9 cellular contexts compared by ENCODE assay signal in the genomic region with DNA sequence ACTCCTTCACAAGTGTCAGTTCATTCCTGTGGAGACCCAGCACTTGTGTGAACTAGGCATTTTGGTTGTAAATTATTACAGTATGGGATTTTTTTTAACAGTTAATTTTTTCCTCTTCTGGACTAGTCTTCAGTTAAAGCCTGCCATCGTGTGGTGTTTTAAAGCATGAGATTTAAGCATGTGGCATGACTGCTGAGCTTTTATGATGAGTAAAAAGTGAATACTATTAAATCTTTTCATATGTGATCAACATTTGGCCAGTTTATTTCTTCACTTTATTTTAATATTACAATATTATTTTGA. TPM values are rescaled to one million over a fixed set of nuclear protein-coding genes. Genes with fewer than 3 reads are reported as not detected.
A peak's percentile ranks its signal among the peaks of the same experiment; 100 is the strongest.
DNase-seq lines count a peak whose midpoint lies in the region; ATAC-seq, FAIRE-seq and TF ChIP-seq lines count a peak whose summit lies in the region.
"Had no signal": no experiment of that assay in that cellular context is flagged by ENCODE, and none has a peak within 500 bp of the region (broad histone marks: within the 10 kb centered on the region; RNA-seq: fewer than 3 reads in every experiment).

No MANE protein-coding gene starts in this region.

- peaks cover 88% of the 10 kb centered on the region for H3K79me2 ChIP-seq in endothelial cell of umbilical vein (ENCODE audit: control insufficient read depth, insufficient read depth, low read length)

- no peak overlapping the region for H2AFZ ChIP-seq in endothelial cell of umbilical vein (ENCODE audit: low read depth, low read length)

- peaks cover 5% of the 10 kb centered on the region for H4K20me1 ChIP-seq in endothelial cell of umbilical vein (replicated peaks; ENCODE audit: control insufficient read depth, extremely low read depth, insufficient read depth, low read length)

- H3K4me3 ChIP-seq in endothelial cell of umbilical vein (replicated peaks in 1 of 3; ENCODE audit: insufficient read depth in 1 of 3, low read depth in 1 of 3, low read length in 3 of 3) (no peak overlapping the region), uterus (no peak overlapping the region)

- H3K4me2 ChIP-seq in endothelial cell of umbilical vein (ENCODE audit: insufficient read depth, low read length) = no peak overlapping the region

- peak; percentile 65 for DNase-seq in ACHN
- peak; percentile 38 for DNase-seq in MV-4-11 (lab: John Stamatoyannopoulos, UW)
- DNase-seq in endothelial cell of umbilical vein (ENCODE audit: low read depth, low spot score) = peak; percentile 46
- DNase-seq in T-helper 1 cell = no peak
- no peak for DNase-seq in NCI-H2081 (lab: John Stamatoyannopoulos, UW)
- no peak for DNase-seq in uterus

- H3K9me3 ChIP-seq in endothelial cell of umbilical vein (replicated peaks; ENCODE audit: control insufficient read depth, insufficient read depth, low read length) = no peaks in the 10 kb centered on the region
- no peaks in the 10 kb centered on the region for H3K9me3 ChIP-seq in uterus

- in situ Hi-C loops in ACHN (cut with HindIII; ENCODE audit: low pct_ligation_motif_present, low pct_unique_long_range_greater_than_20kb, low sequenced_read_pairs) = no loop called here

- POLR2A ChIA-PET in endothelial cell of umbilical vein (lab: Charles Lee) = no interaction called here

- no peaks in the 10 kb centered on the region for H3K9me1 ChIP-seq in endothelial cell of umbilical vein (replicated peaks; ENCODE audit: control insufficient read depth, extremely low read depth, insufficient read depth, low read length)

- dilution Hi-C loops in endothelial cell of umbilical vein (cut with MboI; ENCODE audit: extremely low pct_ligation_motif_present, low sequenced_read_pairs) = no loop called here

- no peak overlapping the region for H3K9ac ChIP-seq in endothelial cell of umbilical vein (replicated peaks; ENCODE audit: extremely low read depth, insufficient read depth, low read length)

- H3K4me1 ChIP-seq in endothelial cell of umbilical vein (ENCODE audit: control insufficient read depth, extremely low read depth, insufficient read depth, low read length) (peaks cover 6% of the 10 kb centered on the region), uterus (no peaks in the 10 kb centered on the region)

- peaks cover 0 to 6% of the 10 kb centered on the region in 2 experiments for H3K36me3 ChIP-seq in endothelial cell of umbilical vein (ENCODE audit: control insufficient read depth in 2 of 2, extremely low read depth in 1 of 2, insufficient read depth in 2 of 2, low read length in 2 of 2)
- no peaks in the 10 kb centered on the region for H3K36me3 ChIP-seq in uterus

- no peak for FAIRE-seq in endothelial cell of umbilical vein (lab: Jason Lieb, UNC)

- no TSS peak for BruUV-seq in endothelial cell of umbilical vein (replicated peaks; lab: Mats Ljungman, UMichigan)

- CTCF ChIA-PET in endothelial cell of umbilical vein (lab: Charles Lee) = interaction anchor here (0.6 to 3.1 kb wide), 23 partner anchors 8 to 691 kb away, joined by 3 to 108 read pairs (median 5); a partner anchor contains a TSS

- intact Hi-C loops in endothelial cell of umbilical vein (cut with micrococcal nuclease) = loop anchor here (1.0 kb wide), 1 partner anchor 126 kb away; no protein-coding TSS in a partner anchor
- intact Hi-C loops in uterus (cut with DNase I; ENCODE audit: low total_unique reads) = no loop called here

- H3K27ac ChIP-seq in endothelial cell of umbilical vein (ENCODE audit: insufficient read depth, low read depth, low read length) (no peak overlapping the region), uterus (no peak overlapping the region)
- H3K27ac ChIP-seq: epithelial cell of prostate had no signal

- TF ChIP-seq POLR2A in endothelial cell of umbilical vein (IDR thresholded peaks at IDR 0.05; ENCODE audit: low read depth, low read length) = no peak
- no peak for TF ChIP-seq POLR2A in uterus (IDR thresholded peaks at IDR 0.05)

- ATAC-seq in esophagus mucosa = no peak

- TF ChIP-seq CTCF in GM12873 (IDR thresholded peaks at IDR 0.05; ENCODE audit: insufficient read depth, low read depth, low read length, missing control alignments) = peak; percentile 22
- TF ChIP-seq CTCF in endothelial cell of umbilical vein (IDR thresholded peaks at IDR 0.05; ENCODE audit: extremely low read depth in 1 of 2, insufficient read depth in 1 of 2, low read depth in 1 of 2, low read length in 2 of 2) = no peak
- TF ChIP-seq CTCF in uterus (IDR thresholded peaks at IDR 0.05) = peak in 2 of 4 experiments; percentile 9 to 18

- H3K27me3 ChIP-seq in endothelial cell of umbilical vein (ENCODE audit: control insufficient read depth in 2 of 2, insufficient read depth in 2 of 2, low read length in 2 of 2) (no peaks in the 10 kb centered on the region), uterus (no peaks in the 10 kb centered on the region)

TF ChIP-seq in endothelial cell of umbilical vein, 7 proteins besides CTCF, POLR2A, EP300 and RAD21:
- TF ChIP-seq EZH2 (IDR thresholded peaks at IDR 0.05; ENCODE audit: borderline replicate concordance, low read depth, low read length, severe bottlenecking) (no peak), POLR2AphosphoS5 (IDR thresholded peaks at IDR 0.05; ENCODE audit: insufficient read depth, low read depth, low read length) (no peak), FOS (IDR thresholded peaks at IDR 0.05; ENCODE audit: borderline replicate concordance, insufficient read depth, low read length) (no peak), MYC (IDR thresholded peaks at IDR 0.05; ENCODE audit: low read depth, low read length) (no peak), GATA2 (IDR thresholded peaks at IDR 0.05; ENCODE audit: insufficient read depth, insufficient read length, low read depth, low read length) (no peak), JUN (IDR thresholded peaks at IDR 0.05; ENCODE audit: borderline replicate concordance, insufficient read depth, insufficient read length, low read depth) (no peak)
- TF ChIP-seq, protein P1, sequence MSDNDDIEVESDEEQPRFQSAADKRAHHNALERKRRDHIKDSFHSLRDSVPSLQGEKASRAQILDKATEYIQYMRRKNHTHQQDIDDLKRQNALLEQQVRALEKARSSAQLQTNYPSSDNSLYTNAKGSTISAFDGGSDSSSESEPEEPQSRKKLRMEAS (IDR thresholded peaks at IDR 0.05; ENCODE audit: insufficient read depth, insufficient read length) = no peak

RNA-seq across cellular contexts. Expression of a gene that starts 25.0 kb away (rescaled TPM):
- total RNA-seq in endothelial cell of umbilical vein (134 and 144 TPM in 2 replicates), esophagus mucosa (34.1 TPM), uterus (10 to 100 TPM in 1 of 4 donors, 1 to 10 TPM in 1, under 1 TPM in 2; 0.29 to 66.7 (median 3.6) TPM)
- 45.2 and 45.3 TPM in 2 replicates for polyA plus RNA-seq in endothelial cell of umbilical vein
- polyA plus RNA-seq in endothelial cell of umbilical vein (2011; cell fraction: cytosol; rRNA removed) = 42.4 and 43.6 TPM in 2 replicates
- 29.9 and 43.9 TPM in 2 replicates for polyA plus RNA-seq in endothelial cell of umbilical vein (2011; cell fraction: nucleus; rRNA removed)
- 37.5 and 82.9 TPM in 2 replicates for polyA plus RNA-seq in endothelial cell of umbilical vein (2012)
- polyA minus RNA-seq in endothelial cell of umbilical vein = 26.2 and 28.9 TPM in 2 replicates
- 45.5 TPM for polyA minus RNA-seq in endothelial cell of umbilical vein (2011; cell fraction: cytosol; rRNA and poly(A)+ RNA removed)
- 23.3 and 28.1 TPM in 2 replicates for polyA minus RNA-seq in endothelial cell of umbilical vein (2011; cell fraction: nucleus; rRNA and poly(A)+ RNA removed)

Comparison
In these comparisons a context has a peak if more than half of its experiments do, and no peak if none do; other contexts are left out.
1. DNase-seq: peak in ACHN (single experiment), MV-4-11 (single experiment) and endothelial cell of umbilical vein (single experiment); none in T-helper 1 cell (0 of 5), NCI-H2081 (0 of 2) and uterus (0 of 2).